In the genomic region with DNA sequence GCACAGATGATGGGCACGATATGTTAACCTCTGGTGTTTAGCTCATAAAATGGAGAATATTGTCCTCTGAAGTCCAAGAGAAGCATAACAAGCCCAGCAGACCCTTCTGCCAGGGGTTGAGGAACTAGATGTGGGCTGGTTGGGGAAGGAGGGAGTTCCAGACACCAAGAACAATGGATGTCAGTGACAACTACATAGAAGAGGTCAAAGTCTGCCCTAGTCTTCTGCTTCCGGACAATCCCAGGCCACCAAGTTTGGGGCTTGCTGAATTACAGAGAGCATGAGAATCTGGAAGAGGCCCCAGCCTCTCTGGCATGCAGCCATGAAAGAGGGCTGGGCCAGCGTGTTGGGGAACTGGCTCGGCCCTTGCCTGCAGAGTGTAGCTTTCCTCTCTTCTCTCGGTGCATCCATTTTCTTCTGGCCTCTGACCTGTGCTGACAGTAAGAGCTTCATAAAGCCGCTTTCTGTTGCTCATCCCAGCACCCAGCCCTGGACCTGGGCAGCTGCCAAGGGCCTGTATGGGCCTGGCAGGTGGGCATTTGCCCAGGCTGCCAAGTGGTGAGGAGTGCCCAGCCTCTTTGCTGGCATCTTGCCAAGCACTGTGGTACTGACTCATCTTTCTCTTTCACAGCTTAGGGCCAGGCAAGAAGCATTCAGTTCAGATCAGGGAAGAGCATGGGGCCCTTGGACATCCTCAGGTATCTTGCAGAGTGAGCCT, we compare ENCODE assay signal across 8 cellular contexts. TPM values are rescaled to one million over a fixed set of nuclear protein-coding genes. Genes with fewer than 3 reads are reported as not detected.
DNase-seq lines count a peak whose midpoint lies in the region; ATAC-seq and TF ChIP-seq lines count a peak whose summit lies in the region.

No MANE protein-coding gene starts in this region.

- ATAC-seq in Panc1 (peak; percentile 64; the same call in 1 of the 2 replicates), esophagus mucosa (peak; percentile 80), GM18909 (IDR thresholded peaks at IDR 0.05; ENCODE audit: poor library complexity, unreplicated experiment) (no peak), GM18861 (IDR thresholded peaks at IDR 0.05; ENCODE audit: unreplicated experiment) (no peak)

- in situ Hi-C loops in Panc1 (cut with HindIII; ENCODE audit: low pct_unique_long_range_greater_than_20kb, low sequenced_read_pairs): no loop called here

- no peak for TF ChIP-seq POLR2A in prostate gland (IDR thresholded peaks at IDR 0.05)

- no peak overlapping the region for H3K4me3 ChIP-seq in Panc1 (ENCODE audit: low read depth in 2 of 2, low read length in 2 of 2)
- H3K4me3 ChIP-seq in prostate gland: no peak overlapping the region

- 38% methylated on average over 6 of the region's 6 CpGs for WGBS in prostate gland

- H3K27ac ChIP-seq in Panc1 (ENCODE audit: low read length) (no peak overlapping the region), prostate gland (no peak overlapping the region)

- H3K27me3 ChIP-seq in Panc1 (ENCODE audit: control insufficient read depth, insufficient read depth, low read length): no peaks in the 10 kb centered on the region
- no peaks in the 10 kb centered on the region for H3K27me3 ChIP-seq in prostate gland (replicated peaks; ENCODE audit: insufficient read depth)

- intact Hi-C loops in Panc1 (cut with micrococcal nuclease; ENCODE audit: unreplicated experiment) (no loop called here), prostate gland (cut with DNase I) (no loop called here)

- peak; percentile 95 for DNase-seq in A172 (ENCODE audit: low spot score)
- peak; percentile 62 for DNase-seq in HK-2 (ENCODE audit: unreplicated experiment)
- no peak for DNase-seq in Panc1 (ENCODE audit: low read depth, low spot score)
- peak; percentile 48 for DNase-seq in prostate gland (ENCODE audit: low spot score)
- no peak for DNase-seq in retina

- TF ChIP-seq CTCF in Panc1 (IDR thresholded peaks at IDR 0.05): no peak
- no peak for TF ChIP-seq CTCF in prostate gland (IDR thresholded peaks at IDR 0.05)

- H3K36me3 ChIP-seq in Panc1 (ENCODE audit: control insufficient read depth, insufficient read depth, low read length) (no peaks in the 10 kb centered on the region), prostate gland (no peaks in the 10 kb centered on the region)

- POLR2A ChIA-PET in Panc1 (lab: Charles Lee): no interaction called here

- CTCF ChIA-PET in Panc1 (lab: Charles Lee): interaction anchor here (0.6 kb wide), 1 partner anchor 11 kb away, joined by 8 read pairs; no protein-coding TSS in a partner anchor

- H3K9me3 ChIP-seq in Panc1 (ENCODE audit: control insufficient read depth, insufficient read depth, low read depth, low read length): no peaks in the 10 kb centered on the region
- H3K9me3 ChIP-seq in prostate gland: no peaks in the 10 kb centered on the region

- no TSS peak for BruUV-seq in Panc1 (replicated peaks; lab: Mats Ljungman, UMichigan)

- no peaks in the 10 kb centered on the region for H3K4me1 ChIP-seq in Panc1 (ENCODE audit: control insufficient read depth, insufficient read depth, low read length)
- no peaks in the 10 kb centered on the region for H3K4me1 ChIP-seq in prostate gland (replicated peaks)

RNA-seq across cellular contexts. Expression of a gene that starts 14.6 kb away (rescaled TPM):
- total RNA-seq in A172 (2014; rRNA removed; shearing (Covaris generic)): 488 and 537 TPM in 2 replicates
- total RNA-seq in Panc1 (2021; ENCODE audit: unreplicated experiment): 123 TPM
- polyA plus RNA-seq in Panc1 (2012; ENCODE audit: insufficient read length): 105 TPM
- 85.4 TPM for total RNA-seq in esophagus mucosa
- total RNA-seq in prostate gland: 100 to 1,000 TPM; 142 to 340 TPM

RNA-seq across cellular contexts. Expression of a gene that starts 53.6 kb away (rescaled TPM):
- total RNA-seq in A172 (2014; rRNA removed; shearing (Covaris generic)): 13.4 and 16.1 TPM in 2 replicates
- total RNA-seq in Panc1 (2021; ENCODE audit: unreplicated experiment) (3.5 TPM), esophagus mucosa (0.56 TPM), prostate gland (1 to 10 TPM; 1.2 to 2.9 TPM)
- 5.3 TPM for polyA plus RNA-seq in Panc1 (2012; ENCODE audit: insufficient read length)

Comparison
In these comparisons a context has a peak if more than half of its experiments do, and no peak if none do; other contexts are left out.
1. DNase-seq: peak in A172 (single experiment), HK-2 (single experiment) and prostate gland (single experiment); none in Panc1 (single experiment) and retina (single experiment).
2. ATAC-seq: peak in Panc1 (single experiment) and esophagus mucosa (single experiment); none in GM18909 (single experiment) and GM18861 (single experiment).